Comparison of ENCODE assay signal across 8 cellular contexts in the genomic region with DNA sequence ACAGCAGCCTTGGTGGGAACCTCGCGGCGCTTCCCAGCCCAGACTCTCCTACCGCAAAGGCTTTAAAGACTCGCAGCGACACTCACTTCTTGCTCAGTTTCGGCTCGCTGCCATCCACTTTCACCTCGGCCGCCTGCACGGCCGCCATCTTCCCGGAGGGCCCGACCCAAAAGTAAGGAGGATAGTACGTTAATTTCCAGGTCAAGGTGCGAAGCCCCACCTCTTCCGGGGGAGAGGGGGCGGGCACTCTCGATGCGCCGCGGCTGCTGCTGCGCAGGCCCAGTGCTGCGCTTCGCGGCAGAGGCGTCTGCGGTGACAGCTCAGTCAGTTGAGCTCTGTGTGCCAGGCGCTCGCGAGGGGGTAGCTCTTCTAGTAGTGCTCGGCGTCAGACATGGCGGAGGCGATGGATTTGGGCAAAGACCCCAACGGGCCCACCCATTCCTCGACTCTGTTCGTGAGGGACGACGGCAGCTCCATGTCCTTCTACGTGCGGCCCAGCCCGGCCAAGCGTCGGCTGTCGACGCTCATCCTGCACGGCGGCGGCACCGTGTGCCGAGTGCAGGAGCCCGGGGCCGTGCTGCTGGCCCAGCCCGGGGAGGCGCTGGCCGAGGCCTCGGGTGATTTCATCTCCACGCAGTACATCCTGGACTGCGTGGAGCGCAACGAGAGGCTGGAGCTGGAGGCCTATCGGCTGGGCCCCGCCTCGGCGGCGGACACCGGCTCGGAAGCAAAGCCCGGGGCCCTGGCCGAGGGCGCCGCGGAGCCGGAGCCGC. TPM values are rescaled to one million over a fixed set of nuclear protein-coding genes. Genes with fewer than 3 reads are reported as not detected.
DNase-seq lines count a peak whose midpoint lies in the region; ATAC-seq and TF ChIP-seq lines count a peak whose summit lies in the region.

A gene (minus strand): TSS at position 174 of the 773 bp plus-strand sequence. CDS start 26 bp downstream, at position 148.
A gene with protein sequence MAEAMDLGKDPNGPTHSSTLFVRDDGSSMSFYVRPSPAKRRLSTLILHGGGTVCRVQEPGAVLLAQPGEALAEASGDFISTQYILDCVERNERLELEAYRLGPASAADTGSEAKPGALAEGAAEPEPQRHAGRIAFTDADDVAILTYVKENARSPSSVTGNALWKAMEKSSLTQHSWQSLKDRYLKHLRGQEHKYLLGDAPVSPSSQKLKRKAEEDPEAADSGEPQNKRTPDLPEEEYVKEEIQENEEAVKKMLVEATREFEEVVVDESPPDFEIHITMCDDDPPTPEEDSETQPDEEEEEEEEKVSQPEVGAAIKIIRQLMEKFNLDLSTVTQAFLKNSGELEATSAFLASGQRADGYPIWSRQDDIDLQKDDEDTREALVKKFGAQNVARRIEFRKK (plus strand): TSS at position 282 of the 773 bp plus-strand sequence. CDS start 110 bp downstream, at position 392.

- H3K4me1 ChIP-seq in thymus (ENCODE audit: control insufficient read depth, insufficient read depth, low read length) = peaks cover 12% of the 10 kb centered on the region

- peak within 1 kb of the TSS; percentile 100 for H3K27ac ChIP-seq in thymus (ENCODE audit: low read depth)

- H3K9me3 ChIP-seq in thymus (ENCODE audit: control insufficient read depth) = no peaks in the 10 kb centered on the region

- H3K27ac Mint-ChIP-seq in activated naive CD8-positive, alpha-beta T cell treated with anti-CD3 and anti-CD28 coated beads for 36 hours = peak within 1 kb of the TSS; percentile 98
- H3K27ac Mint-ChIP-seq in glutamatergic neuron (ENCODE audit: unreplicated experiment) (peak within 1 kb of the TSS; percentile 97), osteocyte (ENCODE audit: unreplicated experiment) (peak within 1 kb of the TSS; percentile 98)

- no peak for TF ChIP-seq CTCF in glutamatergic neuron (IDR thresholded peaks at IDR 0.05; ENCODE audit: partially characterized antibody, unreplicated experiment)
- no peak for TF ChIP-seq CTCF in osteocyte (IDR thresholded peaks at IDR 0.05)

- peaks cover 42% of the 10 kb centered on the region for H3K4me1 Mint-ChIP-seq in activated naive CD8-positive, alpha-beta T cell treated with anti-CD3 and anti-CD28 coated beads for 36 hours
- H3K4me1 Mint-ChIP-seq in glutamatergic neuron (ENCODE audit: low read depth, unreplicated experiment) (peaks cover 16% of the 10 kb centered on the region), osteocyte (ENCODE audit: unreplicated experiment) (peaks cover 53% of the 10 kb centered on the region)

- H3K4me3 ChIP-seq in GM08714 (ENCODE audit: low read length) = peak within 1 kb of the TSS; percentile 76
- peak within 1 kb of the TSS; percentile 90 for H3K4me3 ChIP-seq in thymus (ENCODE audit: low read length)

- under 1% methylated on average over 76 of the region's 76 CpGs for WGBS in thymus

- no peaks in the 10 kb centered on the region for H3K9me3 Mint-ChIP-seq in activated naive CD8-positive, alpha-beta T cell treated with anti-CD3 and anti-CD28 coated beads for 36 hours
- peaks cover 15% of the 10 kb centered on the region for H3K9me3 Mint-ChIP-seq in glutamatergic neuron (ENCODE audit: unreplicated experiment)
- no peaks in the 10 kb centered on the region for H3K9me3 Mint-ChIP-seq in osteocyte (ENCODE audit: unreplicated experiment)

- no peaks in the 10 kb centered on the region for H3K27me3 Mint-ChIP-seq in activated naive CD8-positive, alpha-beta T cell treated with anti-CD3 and anti-CD28 coated beads for 36 hours
- H3K27me3 Mint-ChIP-seq in glutamatergic neuron (ENCODE audit: unreplicated experiment) (peaks cover 10% of the 10 kb centered on the region), osteocyte (ENCODE audit: unreplicated experiment) (no peaks in the 10 kb centered on the region)

- peak within 1 kb of the TSS; percentile 88 for H3K4me3 Mint-ChIP-seq in activated naive CD8-positive, alpha-beta T cell treated with anti-CD3 and anti-CD28 coated beads for 36 hours
- H3K4me3 Mint-ChIP-seq in glutamatergic neuron (ENCODE audit: unreplicated experiment) (peak within 1 kb of the TSS; percentile 97), osteocyte (ENCODE audit: unreplicated experiment) (peak within 1 kb of the TSS; percentile 92)

- H3K36me3 Mint-ChIP-seq in activated naive CD8-positive, alpha-beta T cell treated with anti-CD3 and anti-CD28 coated beads for 36 hours = peaks cover 39% of the 10 kb centered on the region
- H3K36me3 Mint-ChIP-seq in glutamatergic neuron (ENCODE audit: unreplicated experiment) = peaks cover 5% of the 10 kb centered on the region
- peaks cover 10% of the 10 kb centered on the region for H3K36me3 Mint-ChIP-seq in osteocyte (ENCODE audit: unreplicated experiment)

- no peaks in the 10 kb centered on the region for H3K27me3 ChIP-seq in thymus (ENCODE audit: control insufficient read depth, insufficient read depth)

- ATAC-seq in HG02610 (IDR thresholded peaks at IDR 0.05; ENCODE audit: unreplicated experiment) = peak; percentile 85

- H3K36me3 ChIP-seq in thymus (ENCODE audit: control insufficient read depth, insufficient read depth) = peaks cover 3% of the 10 kb centered on the region

- DNase-seq in NCI-H1092 treated with DMSO at 0.1 percent for 48 hours (lab: John Stamatoyannopoulos, UW) (peak; percentile 96), SKM-1 treated with dmso at 0.1 percent for 144 hours (lab: John Stamatoyannopoulos, UW; ENCODE audit: unreplicated experiment) (peak; percentile 90), glutamatergic neuron (peak; percentile 93), osteocyte (ENCODE audit: extremely low spot score, unreplicated experiment) (peak; percentile 96)
- peak; percentile 96 for DNase-seq in activated naive CD8-positive, alpha-beta T cell treated with anti-CD3 and anti-CD28 coated beads for 36 hours

RNA-seq across cellular contexts. Expression of the first gene that starts in this region (rescaled TPM):
- total RNA-seq in activated naive CD8-positive, alpha-beta T cell treated with anti-CD3 and anti-CD28 coated beads for 36 hours = 100 to 1,000 TPM; 347 to 366 TPM
- total RNA-seq in glutamatergic neuron (ENCODE audit: unreplicated experiment) (97.4 TPM), osteocyte (104 and 108 TPM in 2 replicates)
- polyA plus RNA-seq in thymus = 88.3 TPM

RNA-seq across cellular contexts. Expression of the second gene that starts in this region (rescaled TPM):
- 10 to 100 TPM; 68.8 to 73.5 TPM for total RNA-seq in activated naive CD8-positive, alpha-beta T cell treated with anti-CD3 and anti-CD28 coated beads for 36 hours
- total RNA-seq in glutamatergic neuron (ENCODE audit: unreplicated experiment) = 137 TPM
- 65.8 and 66.4 TPM in 2 replicates for total RNA-seq in osteocyte
- 103 TPM for polyA plus RNA-seq in thymus

Comparison
In these comparisons a context has a peak if more than half of its experiments do, and no peak if none do; other contexts are left out.
1. Peak in every context shown above with its lines: DNase-seq, ATAC-seq, H3K4me3 ChIP-seq and H3K27ac ChIP-seq.